Comparison of ENCODE assay signal across 32 cellular contexts in genomic region chr1:17710889-17711576, GRCh38. TPM values are rescaled to one million over a fixed set of nuclear protein-coding genes. Genes with fewer than 3 reads are reported as not detected.
"Had no signal": no experiment of that assay in that cellular context is flagged by ENCODE, and none has a peak within 500 bp of the region (broad histone marks: within the 10 kb centered on the region; RNA-seq: fewer than 3 reads in every experiment).

No MANE protein-coding gene starts in this region.

- H3K9me3 ChIP-seq: ascending aorta had no signal

- H3K27me3 ChIP-seq: ascending aorta had no signal

- H3K4me1 ChIP-seq: ascending aorta had no signal

- H3K4me3 ChIP-seq: ascending aorta, cardiac muscle cell had no signal

- H3K27ac ChIP-seq: ascending aorta, cardiac muscle cell, VCaP had no signal

- DNase-seq: activated B cell treated with CpG ODN at 0.5 μM for 24 hours; activated CD4-positive, alpha-beta memory T cell treated with anti-CD3 and anti-CD28 coated beads, Interleukin-2, amount 10 ng/mL, durations not matched to agents 7 days and 5 days; activated CD4-positive, alpha-beta T cell treated with anti-CD3 and anti-CD28 coated beads for 1 hour; activated CD4-positive, alpha-beta T cell treated with anti-CD3 and anti-CD28 coated beads for 36 hours; activated CD4-positive, alpha-beta T cell treated with anti-CD3 and anti-CD28 coated beads for 48 hours; activated CD4-positive, alpha-beta T cell treated with anti-CD3 and anti-CD28 coated beads, Interleukin-2, amount 10 ng/mL, durations not matched to agents 7 days and 5 days; activated CD4-positive, alpha-beta T cell treated with anti-CD3 and anti-CD28 coated beads, Interleukin-2, amount 50 U/mL, for 48 hours; activated CD8-positive, alpha-beta memory T cell treated with anti-CD3 and anti-CD28 coated beads for 24 hours; activated CD8-positive, alpha-beta memory T cell treated with anti-CD3 and anti-CD28 coated beads, Interleukin-2, amount 10 ng/mL, durations not matched to agents 7 days and 5 days; activated CD8-positive, alpha-beta memory T cell treated with anti-CD3 and anti-CD28 coated beads, Interleukin-2, amount 50 U/mL, for 48 hours; activated CD8-positive, alpha-beta T cell treated with anti-CD3 and anti-CD28 coated beads, Interleukin-2, amount 10 ng/mL, durations not matched to agents 7 days and 5 days; activated effector memory CD4-positive, alpha-beta T cell treated with Interleukin-2 at 50 U/mL for 16 hours; activated gamma-delta T cell; activated naive CD4-positive, alpha-beta T cell treated with anti-CD3 and anti-CD28 coated beads, Interleukin-2, amount 10 ng/mL, durations not matched to agents 7 days and 5 days; activated naive CD4-positive, alpha-beta T cell treated with Interleukin-2 at 50 U/mL for 16 hours; activated naive CD8-positive, alpha-beta T cell treated with anti-CD3 and anti-CD28 coated beads, Interleukin-2, amount 10 ng/mL, durations not matched to agents 7 days and 5 days; activated naive CD8-positive, alpha-beta T cell treated with anti-CD3 and anti-CD28 coated beads, Interleukin-2, amount 50 U/mL, for 24 hours; activated T-cell treated with anti-CD3 and anti-CD28 coated beads, Interleukin-2, amount 50 U/mL, for 24 hours; activated T-cell treated with anti-CD3 and anti-CD28 coated beads, Interleukin-2, amount 50 U/mL, for 48 hours; amygdala; caudate nucleus; cerebellar nuclear complex; T-helper 1 cell; T-helper 2 cell; T-helper 9 cell had no signal

- H3K36me3 ChIP-seq: ascending aorta, cardiac muscle cell had no signal

- ATAC-seq: activated CD4-positive, alpha-beta T cell treated with anti-CD3 and anti-CD28 coated beads for 36 hours; activated CD8-positive, alpha-beta memory T cell treated with anti-CD3 and anti-CD28 coated beads, Interleukin-2, amount 10 ng/mL, durations not matched to agents 7 days and 5 days; activated CD8-positive, alpha-beta T cell treated with anti-CD3 and anti-CD28 coated beads, Interleukin-2, amount 10 ng/mL, durations not matched to agents 7 days and 5 days; activated naive CD8-positive, alpha-beta T cell treated with anti-CD3 and anti-CD28 coated beads, Interleukin-2, amount 50 U/mL, for 24 hours had no signal

- FAIRE-seq: bronchial epithelial cell, TTC549 had no signal

RNA-seq across cellular contexts. Expression of gene ACTL8, which starts 44.1 kb away (rescaled TPM):
- total RNA-seq: activated B cell treated with CpG ODN at 0.5 μM for 24 hours; activated CD4-positive, alpha-beta memory T cell treated with anti-CD3 and anti-CD28 coated beads, Interleukin-2, amount 10 ng/mL, durations not matched to agents 7 days and 5 days; activated CD4-positive, alpha-beta T cell treated with anti-CD3 and anti-CD28 coated beads, Interleukin-2, amount 10 ng/mL, durations not matched to agents 7 days and 5 days; activated CD8-positive, alpha-beta memory T cell treated with anti-CD3 and anti-CD28 coated beads, Interleukin-2, amount 10 ng/mL, durations not matched to agents 7 days and 5 days; activated CD8-positive, alpha-beta T cell treated with anti-CD3 and anti-CD28 coated beads, Interleukin-2, amount 10 ng/mL, durations not matched to agents 7 days and 5 days; activated naive CD8-positive, alpha-beta T cell treated with anti-CD3 and anti-CD28 coated beads, Interleukin-2, amount 10 ng/mL, durations not matched to agents 7 days and 5 days; activated T-helper 2 cell treated with anti-CD3 and anti-CD28 coated beads, Interferon-gamma antibody, Interleukin-2, Interleukin-4, amounts not matched to agents 10 μg/mL and 5 μg/mL and 100 μg/mL, durations not matched to agents 14 hours and 24 hours and 36 hours; ascending aorta; bronchial epithelial cell; cardiac muscle cell had no signal
- polyA plus RNA-seq: adipose tissue, cardiac muscle cell had no signal
